Comparison of ENCODE assay signal across 1 cellular context in the genomic region with DNA sequence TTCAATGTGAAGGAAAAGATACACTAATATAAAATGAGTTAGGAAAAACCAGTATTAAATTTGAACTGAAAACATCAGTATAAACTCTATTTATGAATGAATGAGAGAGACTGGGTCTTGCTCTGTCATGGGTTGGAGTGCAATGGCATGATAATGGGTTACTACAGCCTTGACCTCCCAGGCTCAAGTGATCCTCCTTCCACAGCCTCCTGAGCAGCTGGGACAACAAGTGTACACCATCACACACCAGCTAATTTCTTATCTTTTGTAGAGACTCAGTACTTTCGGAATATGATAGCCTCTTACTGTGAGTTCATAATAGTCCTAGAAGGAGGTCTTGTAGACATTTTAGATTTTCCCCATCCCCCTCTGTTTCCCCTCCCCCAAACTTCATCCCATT.
TF ChIP-seq lines count a peak whose summit lies in the region.

No MANE protein-coding gene starts in this region.

TF ChIP-seq in HepG2, 621 proteins besides CTCF, POLR2A, EP300 and RAD21:
- TF ChIP-seq, protein P1, sequence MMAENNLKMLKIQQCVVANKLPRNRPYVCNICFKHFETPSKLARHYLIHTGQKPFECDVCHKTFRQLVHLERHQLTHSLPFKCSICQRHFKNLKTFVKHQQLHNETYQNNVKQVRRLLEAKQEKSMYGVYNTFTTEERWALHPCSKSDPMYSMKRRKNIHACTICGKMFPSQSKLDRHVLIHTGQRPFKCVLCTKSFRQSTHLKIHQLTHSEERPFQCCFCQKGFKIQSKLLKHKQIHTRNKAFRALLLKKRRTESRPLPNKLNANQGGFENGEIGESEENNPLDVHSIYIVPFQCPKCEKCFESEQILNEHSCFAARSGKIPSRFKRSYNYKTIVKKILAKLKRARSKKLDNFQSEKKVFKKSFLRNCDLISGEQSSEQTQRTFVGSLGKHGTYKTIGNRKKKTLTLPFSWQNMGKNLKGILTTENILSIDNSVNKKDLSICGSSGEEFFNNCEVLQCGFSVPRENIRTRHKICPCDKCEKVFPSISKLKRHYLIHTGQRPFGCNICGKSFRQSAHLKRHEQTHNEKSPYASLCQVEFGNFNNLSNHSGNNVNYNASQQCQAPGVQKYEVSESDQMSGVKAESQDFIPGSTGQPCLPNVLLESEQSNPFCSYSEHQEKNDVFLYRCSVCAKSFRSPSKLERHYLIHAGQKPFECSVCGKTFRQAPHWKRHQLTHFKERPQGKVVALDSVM (CRISPR knock-in tag; IDR thresholded peaks at IDR 0.05), result peak; percentile 70
- no peak for TF ChIP-seq SYNCRIP (IDR thresholded peaks at IDR 0.05; ENCODE audit: insufficient read depth, low read depth, low read length)
- TF ChIP-seq POLR2AphosphoS2 (IDR thresholded peaks at IDR 0.05; ENCODE audit: low read depth, low read length), result no peak
- no peak for TF ChIP-seq ZNF335 (CRISPR knock-in tag; IDR thresholded peaks at IDR 0.05)
- no peak for TF ChIP-seq TMF1 (CRISPR knock-in tag; IDR thresholded peaks at IDR 0.05; ENCODE audit: low read depth)
- TF ChIP-seq RNF2 (conservative IDR thresholded peaks at IDR 0.05; ENCODE audit: low read depth), result no peak
- TF ChIP-seq, protein P2, sequence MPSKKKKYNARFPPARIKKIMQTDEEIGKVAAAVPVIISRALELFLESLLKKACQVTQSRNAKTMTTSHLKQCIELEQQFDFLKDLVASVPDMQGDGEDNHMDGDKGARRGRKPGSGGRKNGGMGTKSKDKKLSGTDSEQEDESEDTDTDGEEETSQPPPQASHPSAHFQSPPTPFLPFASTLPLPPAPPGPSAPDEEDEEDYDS (CRISPR knock-in tag; IDR thresholded peaks at IDR 0.05), result no peak
- no peak for TF ChIP-seq ZNF605 (CRISPR knock-in tag; IDR thresholded peaks at IDR 0.05)
- peak; percentile 66 for TF ChIP-seq HNRNPK (IDR thresholded peaks at IDR 0.05; ENCODE audit: low read depth, low read length, poor library complexity, severe bottlenecking)
- TF ChIP-seq EED (CRISPR knock-in tag; IDR thresholded peaks at IDR 0.05), result no peak
- TF ChIP-seq, protein P3, sequence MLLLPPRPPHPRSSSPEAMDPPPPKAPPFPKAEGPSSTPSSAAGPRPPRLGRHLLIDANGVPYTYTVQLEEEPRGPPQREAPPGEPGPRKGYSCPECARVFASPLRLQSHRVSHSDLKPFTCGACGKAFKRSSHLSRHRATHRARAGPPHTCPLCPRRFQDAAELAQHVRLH (CRISPR knock-in tag; IDR thresholded peaks at IDR 0.05; ENCODE audit: borderline replicate concordance, low read depth), result no peak
TF ChIP-seq in HepG2: peak in this region for 2.
